In the genomic region with DNA sequence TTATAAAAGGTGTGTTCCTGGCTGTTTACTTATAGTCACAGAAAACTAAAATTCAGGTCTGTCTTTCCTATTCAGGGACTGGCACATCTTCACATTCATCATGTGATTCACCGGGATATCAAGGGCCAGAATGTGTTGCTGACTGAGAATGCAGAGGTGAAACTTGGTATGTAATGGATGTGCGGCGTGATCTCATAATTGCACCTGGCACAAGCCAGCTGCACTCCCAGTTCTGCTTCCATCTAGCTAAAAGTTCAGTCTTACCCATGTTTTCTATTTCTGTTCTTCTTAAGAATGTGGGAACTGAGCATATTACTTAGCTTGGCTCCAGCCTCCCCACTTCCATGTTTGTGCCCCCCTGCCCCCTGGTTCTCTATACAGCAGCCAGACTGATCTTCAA, we compare ENCODE assay signal across 16 cellular contexts.
A peak's percentile ranks its signal among the peaks of the same experiment; 100 is the strongest.
DNase-seq lines count a peak whose midpoint lies in the region; ATAC-seq and TF ChIP-seq lines count a peak whose summit lies in the region.
"Had no signal": no experiment of that assay in that cellular context is flagged by ENCODE, and none has a peak within 500 bp of the region (broad histone marks: within the 10 kb centered on the region; RNA-seq: fewer than 3 reads in every experiment).

No MANE protein-coding gene starts in this region.

- H2AFZ ChIP-seq in mammary epithelial cell (ENCODE audit: low read depth, low read length), result no peak overlapping the region

- H3K9me3 Mint-ChIP-seq in IgD-negative memory B cell (no peaks in the 10 kb centered on the region), mesothelial cell of epicardium (no peaks in the 10 kb centered on the region)
- H3K9me3 Mint-ChIP-seq: activated naive CD8-positive, alpha-beta T cell treated with anti-CD3 and anti-CD28 coated beads, Interleukin-2, amount 10 ng/mL, durations not matched to agents 7 days and 5 days had no signal

- TF ChIP-seq CTCF in C4-2B (conservative IDR thresholded peaks at IDR 0.05) (no peak), mammary epithelial cell (conservative IDR thresholded peaks at IDR 0.05 in 1 of 2, IDR thresholded peaks at IDR 0.05 in 1 of 2; ENCODE audit: extremely low read depth in 1 of 2, insufficient read depth in 1 of 2, low read depth in 1 of 2, low read length in 2 of 2) (no peak), mesothelial cell of epicardium (IDR thresholded peaks at IDR 0.05; ENCODE audit: unreplicated experiment) (no peak)

- peaks cover 49% of the 10 kb centered on the region for H3K36me3 ChIP-seq in mammary epithelial cell (ENCODE audit: insufficient read depth, low read length)

- peaks cover 79% of the 10 kb centered on the region for H3K79me2 ChIP-seq in mammary epithelial cell (ENCODE audit: insufficient read depth, low read length)

- CTCF ChIA-PET in mammary epithelial cell (lab: Charles Lee; ENCODE audit: low non-redundant PET), result no interaction called here

- no peak overlapping the region for H3K4me3 ChIP-seq in mammary epithelial cell (replicated peaks in 1 of 3; ENCODE audit: insufficient read depth in 1 of 3, low read depth in 2 of 3, low read length in 3 of 3)

- BruUV-seq in mammary epithelial cell (replicated peaks; lab: Mats Ljungman, UMichigan), result no TSS peak

- H3K4me3 Mint-ChIP-seq in IgD-negative memory B cell, result no peak overlapping the region
- H3K4me3 Mint-ChIP-seq in mesothelial cell of epicardium, result no peak overlapping the region
- H3K4me3 Mint-ChIP-seq: activated naive CD8-positive, alpha-beta T cell treated with anti-CD3 and anti-CD28 coated beads, Interleukin-2, amount 10 ng/mL, durations not matched to agents 7 days and 5 days had no signal

- no peak for ATAC-seq in HG02588 (IDR thresholded peaks at IDR 0.05; ENCODE audit: unreplicated experiment)

- H3K36me3 Mint-ChIP-seq in IgD-negative memory B cell (peaks cover 4% of the 10 kb centered on the region), mesothelial cell of epicardium (peaks cover 17% of the 10 kb centered on the region)

- peaks cover 23 to 50% (median 48%) of the 10 kb centered on the region in 3 donors for H3K4me1 Mint-ChIP-seq in IgD-negative memory B cell
- H3K4me1 Mint-ChIP-seq in mesothelial cell of epicardium, result peaks cover 50% of the 10 kb centered on the region

- no peaks in the 10 kb centered on the region for H3K9me3 ChIP-seq in mammary epithelial cell (replicated peaks; ENCODE audit: insufficient read depth, low read length)

- DNase-seq in mammary epithelial cell (no peak), mesothelial cell of epicardium (ENCODE audit: low spot score in 2 of 2, unreplicated experiment in 2 of 2) (no peak), NCI-H526 (lab: John Stamatoyannopoulos, UW) (no peak), SIG-M5 (lab: John Stamatoyannopoulos, UW) (no peak), SHP77 treated with DMSO at 0.1 percent for 48 hours (lab: John Stamatoyannopoulos, UW) (no peak)
- DNase-seq: activated CD4-positive, alpha-beta T cell treated with anti-CD3 and anti-CD28 coated beads for 1 hour; activated naive CD8-positive, alpha-beta T cell treated with anti-CD3 and anti-CD28 coated beads, Interleukin-2, amount 10 ng/mL, durations not matched to agents 7 days and 5 days; effector memory CD4-positive, alpha-beta T cell; midbrain; NCI-H2081 treated with DMSO at 0.1 percent for 48 hours; stimulated activated CD4-positive, alpha-beta T cell treated with anti-CD3 and anti-CD28 coated beads, Interleukin-4, amount 100 ng/mL, for 1 hour; stimulated activated naive CD8-positive, alpha-beta T cell treated with anti-CD3 and anti-CD28 coated beads, Interleukin-15, Interleukin-2, amounts not matched to agents 100 U/mL and 50 U/mL, for 24 hours had no signal

- H3K27ac ChIP-seq in C4-2B (peak overlapping the region; percentile 2; the same call in 1 of the 2 replicates), mammary epithelial cell (ENCODE audit: insufficient read depth, low read depth, low read length) (peak overlapping the region; percentile 58)
- H3K27ac ChIP-seq: KMS-11 had no signal

- 76% methylated on average over 3 of the region's 3 CpGs for WGBS in mammary epithelial cell (ENCODE audit: low coverage, missing lambda C conversion rate)

- H3K27me3 Mint-ChIP-seq in IgD-negative memory B cell (no peaks in the 10 kb centered on the region), mesothelial cell of epicardium (ENCODE audit: low read depth) (no peaks in the 10 kb centered on the region)
- H3K27me3 Mint-ChIP-seq: activated naive CD8-positive, alpha-beta T cell treated with anti-CD3 and anti-CD28 coated beads, Interleukin-2, amount 10 ng/mL, durations not matched to agents 7 days and 5 days had no signal

- H3K4me1 ChIP-seq in mammary epithelial cell (ENCODE audit: insufficient read depth, low read length), result peaks cover 61% of the 10 kb centered on the region

- dilution Hi-C loops in mammary epithelial cell (cut with HindIII; ENCODE audit: low sequenced_read_pairs), result loop anchor here (25.0 kb wide), 1 partner anchor 317 kb away; no protein-coding TSS in a partner anchor

- H3K4me2 ChIP-seq in mammary epithelial cell (ENCODE audit: insufficient read depth, low read depth, low read length), result no peak overlapping the region
- H3K4me2 ChIP-seq: KMS-11 had no signal

- no peaks in the 10 kb centered on the region for H3K27me3 ChIP-seq in mammary epithelial cell (ENCODE audit: insufficient read depth, low read length)

- no peaks in the 10 kb centered on the region for H4K20me1 ChIP-seq in mammary epithelial cell (ENCODE audit: insufficient read depth, low read length)

- H3K27ac Mint-ChIP-seq in IgD-negative memory B cell (peak overlapping the region; percentile 47 to 89 (median 56)), mesothelial cell of epicardium (peak overlapping the region; percentile 96)
- H3K27ac Mint-ChIP-seq: activated naive CD8-positive, alpha-beta T cell treated with anti-CD3 and anti-CD28 coated beads, Interleukin-2, amount 10 ng/mL, durations not matched to agents 7 days and 5 days had no signal

- H3K9ac ChIP-seq in mammary epithelial cell (ENCODE audit: insufficient read depth, low read length), result no peak overlapping the region
- H3K9ac ChIP-seq: KMS-11 had no signal

- in situ Hi-C loops in mammary epithelial cell (cut with MboI; ENCODE audit: low sequenced_read_pairs in 2 of 2), result loop anchor here (5.0 to 25.0 kb wide), 5 partner anchors 135 to 485 kb away; partner anchors contain the start of gene MAP4K4 (in 1 of the 2)

- intact Hi-C loops in mammary epithelial cell (cut with micrococcal nuclease), result no loop called here
